Comparison of ENCODE assay signal across 20 cellular contexts in the genomic region with DNA sequence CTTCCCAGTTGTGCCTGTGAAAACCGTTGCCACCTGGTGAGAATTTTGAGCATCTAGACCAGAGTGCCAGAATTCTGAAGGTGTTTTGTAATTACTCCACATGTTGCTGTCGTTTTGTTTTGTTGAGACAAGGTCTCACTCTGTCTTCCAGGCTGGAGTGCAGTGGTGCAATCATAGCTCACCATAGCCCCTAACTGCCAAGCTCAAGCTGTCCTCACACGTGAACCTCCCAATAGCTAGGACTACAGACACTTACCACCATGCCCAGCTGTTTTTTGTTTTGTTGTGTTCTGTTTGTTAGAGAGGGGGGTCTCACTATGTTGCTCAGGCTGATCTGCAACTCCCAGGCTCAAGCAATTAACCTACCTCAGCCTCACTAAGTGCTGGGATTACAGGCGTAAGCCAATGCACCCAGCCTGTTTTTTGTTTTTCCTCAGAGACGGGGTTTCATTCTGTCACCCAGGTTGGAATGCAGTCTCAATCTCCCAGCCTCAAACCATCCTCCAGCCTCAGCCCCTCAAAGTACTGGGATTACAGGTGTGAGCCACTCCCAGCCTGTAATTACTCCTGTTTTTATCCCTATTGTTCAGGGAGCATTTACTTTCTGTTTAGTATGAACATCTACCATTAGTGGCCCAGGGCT.
DNase-seq lines count a peak whose midpoint lies in the region; ATAC-seq, FAIRE-seq and TF ChIP-seq lines count a peak whose summit lies in the region.
"Had no signal": no experiment of that assay in that cellular context is flagged by ENCODE, and none has a peak within 500 bp of the region (broad histone marks: within the 10 kb centered on the region; RNA-seq: fewer than 3 reads in every experiment).

No MANE protein-coding gene starts in this region.

- DNase-seq in SK-N-SH (no peak), caudate nucleus (lab: John Stamatoyannopoulos, UW) (no peak), HepG2 (ENCODE audit: low spot score) (no peak), thoracic aorta (ENCODE audit: low spot score) (no peak), AML-193 (lab: John Stamatoyannopoulos, UW) (no peak), GDM1 (lab: John Stamatoyannopoulos, UW) (no peak)
- no peak for DNase-seq in stimulated activated naive CD4-positive, alpha-beta T cell (lab: John Stamatoyannopoulos, UW)
- DNase-seq: activated CD4-positive, alpha-beta T cell treated with anti-CD3 and anti-CD28 coated beads for 48 hours; activated CD8-positive, alpha-beta memory T cell treated with anti-CD3 and anti-CD28 coated beads, Interleukin-2, amount 50 U/mL, for 4 hours; erythroblast; GF-D8; GM23248; NCI-H1417 treated with DMSO at 0.1 percent for 48 hours; nucleus accumbens; stimulated activated CD4-positive, alpha-beta T cell treated with anti-CD3 and anti-CD28 coated beads, Interleukin-2, amount 100 ng/mL, for 24 hours; stimulated activated naive CD8-positive, alpha-beta T cell treated with anti-CD3 and anti-CD28 coated beads, Interleukin-15, amount 100 ng/mL, for 72 hours; uterus had no signal

- H3K9me3 ChIP-seq in SK-N-SH, result no peaks in the 10 kb centered on the region
- H3K9me3 ChIP-seq in HepG2 (ENCODE audit: low read length), result no peaks in the 10 kb centered on the region
- no peaks in the 10 kb centered on the region for H3K9me3 ChIP-seq in thoracic aorta
- H3K9me3 ChIP-seq: uterus had no signal

- TF ChIP-seq POLR2A in HepG2 (IDR thresholded peaks at IDR 0.05; ENCODE audit: insufficient read depth in 1 of 2, low read depth in 2 of 2, low read length in 2 of 2), result no peak

- CTCF ChIA-PET in SK-N-SH (lab: Yijun Ruan, JAX) (no interaction called here), HepG2 (lab: Yijun Ruan, JAX; ENCODE audit: low intra/inter-chr PET ratio, low total read pairs) (no interaction called here)

- TF ChIP-seq RAD21 in SK-N-SH (IDR thresholded peaks at IDR 0.05; ENCODE audit: low read length) (no peak), HepG2 (CRISPR knock-in tag; IDR thresholded peaks at IDR 0.05) (no peak)

- TF ChIP-seq CTCF in SK-N-SH (IDR thresholded peaks at IDR 0.05), result no peak
- no peak for TF ChIP-seq CTCF in HepG2 (CRISPR knock-in tag; IDR thresholded peaks at IDR 0.05)
- no peak for TF ChIP-seq CTCF in thoracic aorta (IDR thresholded peaks at IDR 0.05)

- intact Hi-C loops in HepG2 (cut with micrococcal nuclease; ENCODE audit: unreplicated experiment), result no loop called here

- POLR2A ChIA-PET in SK-N-SH (lab: Yijun Ruan, JAX), result no interaction called here
- POLR2A ChIA-PET in HepG2 (lab: Yijun Ruan, JAX), result interaction anchor here (0.6 to 2.6 kb wide), 4 partner anchors 10 to 37 kb away, joined by 3 to 16 read pairs (median 5); no protein-coding TSS in a partner anchor

- FAIRE-seq in HepG2 (lab: Jason Lieb, UNC), result no peak
- FAIRE-seq: A204.1, TTC549 had no signal

- H2AFZ ChIP-seq in SK-N-SH (ENCODE audit: low read depth) (no peak overlapping the region), HepG2 (ENCODE audit: low read length) (no peak overlapping the region)
- H2AFZ ChIP-seq: GM23248 had no signal

- H3K9me2 ChIP-seq in SK-N-SH, result no peaks in the 10 kb centered on the region

- H3F3A ChIP-seq in SK-N-SH (replicated peaks; ENCODE audit: insufficient read depth), result peaks cover 8% of the 10 kb centered on the region

- H3K36me3 ChIP-seq in SK-N-SH (replicated peaks in 1 of 2; ENCODE audit: control insufficient read depth in 1 of 2, insufficient read depth in 2 of 2, low read length in 1 of 2), result peaks cover 0 to 6% of the 10 kb centered on the region in 2 experiments
- H3K36me3 ChIP-seq in HepG2 (replicated peaks in 1 of 2; ENCODE audit: control insufficient read depth in 1 of 2, insufficient read depth in 2 of 2, low read length in 2 of 2), result peaks cover 19 to 55% of the 10 kb centered on the region in 2 experiments
- H3K36me3 ChIP-seq in thoracic aorta, result peaks cover 2% of the 10 kb centered on the region
- H3K36me3 ChIP-seq: uterus had no signal

- H3K4me3 ChIP-seq in SK-N-SH (ENCODE audit: low read depth in 2 of 2, low read length in 1 of 2) (no peak overlapping the region), HepG2 (replicated peaks in 1 of 3; ENCODE audit: insufficient read depth in 1 of 3, low read depth in 2 of 3, low read length in 3 of 3) (no peak overlapping the region), thoracic aorta (peak overlapping the region; percentile 41)
- H3K4me3 ChIP-seq: GM23248, uterus had no signal

- no peaks in the 10 kb centered on the region for H4K20me1 ChIP-seq in SK-N-SH (ENCODE audit: insufficient read depth)
- peaks cover 74% of the 10 kb centered on the region for H4K20me1 ChIP-seq in HepG2 (ENCODE audit: insufficient read depth, low read length)

- no peak for ATAC-seq in SK-N-SH treated with all-trans-retinoic acid at 6 μM for 48 hours
- no peak; the same call in 2 of the 3 replicates for ATAC-seq in HepG2
- no peak for ATAC-seq in thoracic aorta (ENCODE audit: insufficient number of reproducible peaks, low FRiP score, low read depth)
- ATAC-seq: stimulated activated naive CD8-positive, alpha-beta T cell treated with anti-CD3 and anti-CD28 coated beads, Interleukin-15, amount 100 ng/mL, for 72 hours had no signal

- no peak overlapping the region for H3K9ac ChIP-seq in SK-N-SH
- H3K9ac ChIP-seq in HepG2 (ENCODE audit: insufficient read depth, low read depth, low read length), result no peak overlapping the region
- H3K9ac ChIP-seq: GM23248 had no signal

- in situ Hi-C loops in HepG2 (cut with HindIII; ENCODE audit: extremely low pct_ligation_motif_present, low pct_unique_long_range_greater_than_20kb), result no loop called here

- 34% methylated on average over 5 of the region's 5 CpGs for WGBS in SK-N-SH (ENCODE audit: low lambda C conversion rate)
- 69% methylated on average over 5 of the region's 5 CpGs for WGBS in HepG2 (ENCODE audit: low lambda C conversion rate)

- H3K27ac ChIP-seq in SK-N-SH (ENCODE audit: low read depth in 2 of 2, low read length in 1 of 2) (no peak overlapping the region), caudate nucleus (ENCODE audit: low read depth, low read length) (peak overlapping the region; percentile 69), HepG2 (ENCODE audit: extremely low read length, insufficient read depth, low read length) (no peak overlapping the region), thoracic aorta (peak overlapping the region; percentile 91 to 95)
- H3K27ac ChIP-seq: GM23248 had no signal

- H3K27me3 ChIP-seq in SK-N-SH (ENCODE audit: insufficient read depth) (no peaks in the 10 kb centered on the region), HepG2 (ENCODE audit: control insufficient read depth in 1 of 2, insufficient read depth in 2 of 2, low read length in 2 of 2) (no peaks in the 10 kb centered on the region), thoracic aorta (replicated peaks; ENCODE audit: insufficient read depth) (no peaks in the 10 kb centered on the region)
- H3K27me3 ChIP-seq: uterus had no signal

- BruUV-seq in HepG2 (replicated peaks; lab: Mats Ljungman, UMichigan), result no TSS peak

- H3K4me1 ChIP-seq in SK-N-SH (ENCODE audit: control insufficient read depth in 1 of 2, insufficient read depth in 2 of 2, low read depth in 1 of 2, low read length in 1 of 2) (peaks cover 0 to 10% of the 10 kb centered on the region in 2 experiments; a peak in 1 of 4 replicates), HepG2 (ENCODE audit: insufficient read depth, low read length) (peaks cover 99% of the 10 kb centered on the region), thoracic aorta (ENCODE audit: control insufficient read depth in 1 of 2, low read depth in 2 of 2) (peaks cover 14 to 93% of the 10 kb centered on the region in 2 donors)

- H3K79me2 ChIP-seq in SK-N-SH (ENCODE audit: insufficient read depth) (peaks cover 9% of the 10 kb centered on the region), HepG2 (ENCODE audit: insufficient read depth, low read length) (peaks cover 98% of the 10 kb centered on the region)

- H3K4me2 ChIP-seq in SK-N-SH, result 0 out of 2 replicates have a peak overlapping the region, but pooled peaks have one; percentile 17
- H3K4me2 ChIP-seq in HepG2 (ENCODE audit: low read depth, low read length), result peak overlapping the region; percentile 11; the same call in 1 of the 2 replicates

- TF ChIP-seq EP300 in SK-N-SH (IDR thresholded peaks at IDR 0.05; ENCODE audit: borderline replicate concordance in 1 of 2, low read depth in 1 of 2, low read length in 1 of 2), result no peak
- TF ChIP-seq EP300 in HepG2 (IDR thresholded peaks at IDR 0.05; ENCODE audit: low read depth in 2 of 2, low read length in 2 of 2), result no peak
- TF ChIP-seq EP300 in HepG2 (CRISPR knock-in tag; IDR thresholded peaks at IDR 0.05; ENCODE audit: borderline replicate concordance), result no peak

TF ChIP-seq in SK-N-SH, 30 proteins besides CTCF, POLR2A, EP300 and RAD21 (continues in another document):
- TF ChIP-seq JUND (IDR thresholded peaks at IDR 0.05) (no peak), FOXJ3 (CRISPR knock-in tag; IDR thresholded peaks at IDR 0.05) (no peak)
- TF ChIP-seq, protein P1, sequence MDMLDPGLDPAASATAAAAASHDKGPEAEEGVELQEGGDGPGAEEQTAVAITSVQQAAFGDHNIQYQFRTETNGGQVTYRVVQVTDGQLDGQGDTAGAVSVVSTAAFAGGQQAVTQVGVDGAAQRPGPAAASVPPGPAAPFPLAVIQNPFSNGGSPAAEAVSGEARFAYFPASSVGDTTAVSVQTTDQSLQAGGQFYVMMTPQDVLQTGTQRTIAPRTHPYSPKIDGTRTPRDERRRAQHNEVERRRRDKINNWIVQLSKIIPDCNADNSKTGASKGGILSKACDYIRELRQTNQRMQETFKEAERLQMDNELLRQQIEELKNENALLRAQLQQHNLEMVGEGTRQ (IDR thresholded peaks at IDR 0.05; ENCODE audit: borderline replicate concordance, low read depth, low read length), result no peak

TF ChIP-seq in SK-N-SH treated with all-trans-retinoic acid at 6 μM for 48 hours, 23 proteins besides CTCF, POLR2A, EP300 and RAD21 (continues in another document):
- TF ChIP-seq ZNF565 (CRISPR knock-in tag; conservative IDR thresholded peaks at IDR 0.05; ENCODE audit: low read depth), result no peak

TF ChIP-seq in HepG2, 621 proteins besides CTCF, POLR2A, EP300 and RAD21:
- no peak for TF ChIP-seq ZNF264 (CRISPR knock-in tag; IDR thresholded peaks at IDR 0.05)
- peak; percentile 37; the same call in 1 of the 2 replicates for TF ChIP-seq SSRP1 (CRISPR knock-in tag; IDR thresholded peaks at IDR 0.05)
- TF ChIP-seq, protein P2, sequence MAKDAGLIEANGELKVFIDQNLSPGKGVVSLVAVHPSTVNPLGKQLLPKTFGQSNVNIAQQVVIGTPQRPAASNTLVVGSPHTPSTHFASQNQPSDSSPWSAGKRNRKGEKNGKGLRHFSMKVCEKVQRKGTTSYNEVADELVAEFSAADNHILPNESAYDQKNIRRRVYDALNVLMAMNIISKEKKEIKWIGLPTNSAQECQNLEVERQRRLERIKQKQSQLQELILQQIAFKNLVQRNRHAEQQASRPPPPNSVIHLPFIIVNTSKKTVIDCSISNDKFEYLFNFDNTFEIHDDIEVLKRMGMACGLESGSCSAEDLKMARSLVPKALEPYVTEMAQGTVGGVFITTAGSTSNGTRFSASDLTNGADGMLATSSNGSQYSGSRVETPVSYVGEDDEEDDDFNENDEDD (CRISPR knock-in tag; IDR thresholded peaks at IDR 0.05; ENCODE audit: borderline replicate concordance), result no peak
- 0 out of 2 replicates have a peak, but pooled peaks have one; percentile 76 for TF ChIP-seq MZF1 (CRISPR knock-in tag; IDR thresholded peaks at IDR 0.05; ENCODE audit: borderline replicate concordance)
- TF ChIP-seq SPEN (CRISPR knock-in tag; IDR thresholded peaks at IDR 0.05; ENCODE audit: low read depth), result no peak

Comparison
In these comparisons a context has a peak if more than half of its experiments do, and no peak if none do; other contexts are left out.
1. H3K27ac ChIP-seq: peak in caudate nucleus (single experiment) and thoracic aorta (2 of 2); none in SK-N-SH (0 of 2) and HepG2 (single experiment).